Comparison of ENCODE assay signal across 29 cellular contexts in genomic region chr15:55780292-55780691, GRCh38. TPM values are rescaled to one million over a fixed set of nuclear protein-coding genes. Genes with fewer than 3 reads are reported as not detected.
"Had no signal": no experiment of that assay in that cellular context is flagged by ENCODE, and none has a peak within 500 bp of the region (broad histone marks: within the 10 kb centered on the region; RNA-seq: fewer than 3 reads in every experiment).

No MANE protein-coding gene starts in this region.

- FAIRE-seq: colon, endometrium, endothelial cell of umbilical vein, frontal cortex had no signal

- DNase-seq: colonic mucosa; cortex of kidney; dermis blood vessel endothelial cell; dorsolateral prefrontal cortex; effector CD4-positive, alpha-beta T cell; effector CD8-positive, alpha-beta T cell; effector memory CD4-positive, alpha-beta T cell; effector memory CD8-positive, alpha-beta T cell; endodermal cell; erythroblast; esophagus squamous epithelium; foreskin fibroblast; foreskin keratinocyte; foreskin melanocyte; gastrocnemius medialis; glutamatergic neuron; head of caudate nucleus; heart left ventricle; heart right ventricle had no signal

- H3K27ac Mint-ChIP-seq: dendritic cell treated with granulocyte-macrophage colony-stimulating factor and Interleukin-4, amounts not matched to agents 40 ng/mL and 50 ng/mL, for 4 days; effector memory CD8-positive, alpha-beta T cell; endodermal cell had no signal

- H3K9me3 ChIP-seq: colonic mucosa, esophagus muscularis mucosa, gastrocnemius medialis, gastroesophageal sphincter had no signal

- H3K4me3 Mint-ChIP-seq: dendritic cell treated with granulocyte-macrophage colony-stimulating factor and Interleukin-4, amounts not matched to agents 40 ng/mL and 50 ng/mL, for 4 days; effector memory CD8-positive, alpha-beta T cell; endodermal cell had no signal

- H3K36me3 ChIP-seq: colonic mucosa, esophagus muscularis mucosa, esophagus squamous epithelium, gastrocnemius medialis, gastroesophageal sphincter, heart left ventricle, heart right ventricle had no signal

- H3K4me3 ChIP-seq: colonic mucosa, coronary artery, dorsolateral prefrontal cortex, esophagus muscularis mucosa, esophagus squamous epithelium, gastrocnemius medialis, gastroesophageal sphincter, heart left ventricle, heart right ventricle had no signal

- H3K27me3 ChIP-seq: colonic mucosa, esophagus muscularis mucosa, esophagus squamous epithelium, foreskin keratinocyte, gastrocnemius medialis, gastroesophageal sphincter, heart left ventricle, heart right ventricle had no signal

- ATAC-seq: effector memory CD8-positive, alpha-beta T cell; esophagus mucosa; foreskin keratinocyte; gastrocnemius medialis; gastroesophageal sphincter; heart left ventricle; heart right ventricle had no signal

- H3K4me1 ChIP-seq: colonic mucosa, esophagus muscularis mucosa, esophagus squamous epithelium, foreskin keratinocyte, gastrocnemius medialis, gastroesophageal sphincter, heart left ventricle, heart right ventricle had no signal

- H3K27me3 Mint-ChIP-seq: dendritic cell treated with granulocyte-macrophage colony-stimulating factor and Interleukin-4, amounts not matched to agents 40 ng/mL and 50 ng/mL, for 4 days had no signal

- H3K27ac ChIP-seq: colonic mucosa, coronary artery, dorsolateral prefrontal cortex, epithelial cell of prostate, esophagus muscularis mucosa, esophagus squamous epithelium, foreskin keratinocyte, gastrocnemius medialis, gastroesophageal sphincter, heart left ventricle, heart right ventricle had no signal

RNA-seq across cellular contexts. Expression of gene PRTG, which starts 37.3 kb away (rescaled TPM):
- total RNA-seq: foreskin keratinocyte had no signal
- polyA plus RNA-seq: foreskin keratinocyte had no signal
